Comparison of ENCODE assay signal across 10 cellular contexts in genomic region chr17:688100-688989, GRCh38. TPM values are rescaled to one million over a fixed set of nuclear protein-coding genes. Genes with fewer than 3 reads are reported as not detected.
DNase-seq lines count a peak whose midpoint lies in the region; ATAC-seq and TF ChIP-seq lines count a peak whose summit lies in the region.
"Had no signal": no experiment of that assay in that cellular context is flagged by ENCODE, and none has a peak within 500 bp of the region (broad histone marks: within the 10 kb centered on the region; RNA-seq: fewer than 3 reads in every experiment).

No MANE protein-coding gene starts in this region.

- DNase-seq in EL (peak; percentile 38), Karpas-422 (peak; percentile 58), cardiac fibroblast (ENCODE audit: low read depth in 2 of 2) (peak; percentile 53 to 62), mucosa of descending colon (peak; percentile 55 to 63 (median 58)), H7 (no peak), NCI-H2227 treated with DMSO at 0.1 percent for 48 hours (lab: John Stamatoyannopoulos, UW) (no peak)
- DNase-seq: activated CD8-positive, alpha-beta memory T cell treated with anti-CD3 and anti-CD28 coated beads, Interleukin-2, amount 50 U/mL, for 48 hours; NCI-H748 treated with DMSO at 0.1 percent for 48 hours had no signal

- peaks cover 13% of the 10 kb centered on the region; the same call in 1 of the 2 replicates for H3K79me2 ChIP-seq in Karpas-422 (ENCODE audit: low read length)

- H3K9me3 ChIP-seq in Karpas-422 (ENCODE audit: low read length) (no peaks in the 10 kb centered on the region), mucosa of descending colon (no peaks in the 10 kb centered on the region)

- H3K27me3 ChIP-seq in Karpas-422 (ENCODE audit: low read length) = no peaks in the 10 kb centered on the region
- no peaks in the 10 kb centered on the region for H3K27me3 ChIP-seq in H7 (ENCODE audit: control insufficient read depth, insufficient read depth, low read length)

- H3K36me3 ChIP-seq in Karpas-422 (ENCODE audit: insufficient read depth, low read length) (0 out of 2 replicates have a peak, but pooled peaks cover 6% of the 10 kb centered on the region), mucosa of descending colon (ENCODE audit: low read depth) (no peaks in the 10 kb centered on the region), H7 (replicated peaks; ENCODE audit: control insufficient read depth, insufficient read depth, low read length) (no peaks in the 10 kb centered on the region; the same call in 1 of the 2 replicates)

- TF ChIP-seq CTCF in cardiac fibroblast (IDR thresholded peaks at IDR 0.05; ENCODE audit: low read depth, low read length) = peak; percentile 20
- no peak for TF ChIP-seq CTCF in mucosa of descending colon (IDR thresholded peaks at IDR 0.05)

- H3K9me2 ChIP-seq in Karpas-422 (replicated peaks; ENCODE audit: insufficient read depth, low read length) = no peaks in the 10 kb centered on the region

- intact Hi-C loops in mucosa of descending colon (cut with DNase I, micrococcal nuclease) = loop anchor here in 1 of 2 donors (5.0 kb wide), 1 partner anchor 271 kb away; no protein-coding TSS in a partner anchor

- H3K4me1 ChIP-seq in Karpas-422 (ENCODE audit: low read length) (peaks cover 6% of the 10 kb centered on the region), mucosa of descending colon (ENCODE audit: low read depth) (no peaks in the 10 kb centered on the region)

- H4K20me1 ChIP-seq in Karpas-422 (ENCODE audit: insufficient read depth, low read depth, low read length) = no peaks in the 10 kb centered on the region

- no peak overlapping the region for H3K4me2 ChIP-seq in Karpas-422 (ENCODE audit: low read depth, low read length, poor library complexity, severe bottlenecking)

- no peak overlapping the region for H2AFZ ChIP-seq in Karpas-422 (ENCODE audit: low read length)

- ATAC-seq in mucosa of descending colon = peak; percentile 91
- ATAC-seq in GM19452 (IDR thresholded peaks at IDR 0.05; ENCODE audit: unreplicated experiment) = no peak
- no peak for ATAC-seq in HG03460 (IDR thresholded peaks at IDR 0.05; ENCODE audit: unreplicated experiment)

- H3K9ac ChIP-seq in Karpas-422 (ENCODE audit: low read length) = no peak overlapping the region

- H3K27ac ChIP-seq in Karpas-422 (ENCODE audit: low read length) = no peak overlapping the region

- H3K4me3 ChIP-seq in Karpas-422 (ENCODE audit: low read length) (no peak overlapping the region), cardiac fibroblast (replicated peaks in 1 of 2; ENCODE audit: low read depth in 2 of 2, low read length in 2 of 2) (no peak overlapping the region), mucosa of descending colon (no peak overlapping the region), H7 (ENCODE audit: insufficient read depth, low read depth, low read length) (no peak overlapping the region)

RNA-seq across cellular contexts. Expression of gene VPS53, which starts 26.3 kb away (rescaled TPM):
- total RNA-seq in Karpas-422 (2014; rRNA removed; shearing (Covaris generic); ENCODE audit: low replicate concordance) = 8.0 and 14.1 TPM in 2 replicates
- 10 to 100 TPM; 66.8 to 76.8 (median 71.7) TPM for total RNA-seq in mucosa of descending colon
- 7.9 and 9.6 TPM in 2 replicates for total RNA-seq in H7 (2014; rRNA removed; shearing (Covaris generic))

RNA-seq across cellular contexts. Expression of gene TLCD3A, which starts 44.1 kb away (rescaled TPM):
- 25.8 and 27.4 TPM in 2 replicates for total RNA-seq in Karpas-422 (2014; rRNA removed; shearing (Covaris generic); ENCODE audit: low replicate concordance)
- 10 to 100 TPM in 1 of 3 donors, 1 to 10 TPM in 2; 4.9 to 14.8 (median 6.0) TPM for total RNA-seq in mucosa of descending colon
- 11.0 and 12.4 TPM in 2 replicates for total RNA-seq in H7 (2014; rRNA removed; shearing (Covaris generic))

Comparison
In these comparisons a context has a peak if more than half of its experiments do, and no peak if none do; other contexts are left out.
1. DNase-seq: peak in EL (single experiment), Karpas-422 (single experiment), cardiac fibroblast (2 of 2) and mucosa of descending colon (3 of 3); none in H7 (single experiment) and NCI-H2227 treated with DMSO at 0.1 percent for 48 hours (single experiment).